In genomic region chr1:196090226-196090625, GRCh38 we compare ENCODE assay signal across 32 cellular contexts.
"Had no signal": no experiment of that assay in that cellular context is flagged by ENCODE, and none has a peak within 500 bp of the region (broad histone marks: within the 10 kb centered on the region; RNA-seq: fewer than 3 reads in every experiment).

No MANE protein-coding gene starts in this region.

- ATAC-seq: activated CD4-positive, alpha-beta T cell treated with anti-CD3 and anti-CD28 coated beads for 36 hours; activated CD8-positive, alpha-beta memory T cell treated with anti-CD3 and anti-CD28 coated beads, Interleukin-2, amount 10 ng/mL, durations not matched to agents 7 days and 5 days; activated CD8-positive, alpha-beta T cell treated with anti-CD3 and anti-CD28 coated beads, Interleukin-2, amount 10 ng/mL, durations not matched to agents 7 days and 5 days; activated naive CD4-positive, alpha-beta T cell treated with anti-CD3 and anti-CD28 coated beads, Interleukin-2, amount 50 U/mL, for 72 hours had no signal

- H3K27me3 Mint-ChIP-seq: activated CD4-positive, alpha-beta memory T cell treated with anti-CD3 and anti-CD28 coated beads for 36 hours; activated CD4-positive, alpha-beta T cell treated with anti-CD3 and anti-CD28 coated beads for 36 hours; activated CD4-positive, alpha-beta T cell treated with anti-CD3 and anti-CD28 coated beads, Interleukin-2, amount 10 ng/mL, durations not matched to agents 24 days and 14 days; activated CD8-positive, alpha-beta memory T cell treated with anti-CD3 and anti-CD28 coated beads, Interleukin-2, amount 10 ng/mL, durations not matched to agents 7 days and 5 days; activated naive CD4-positive, alpha-beta T cell treated with anti-CD3 and anti-CD28 coated beads, Interleukin-2, amount 10 ng/mL, durations not matched to agents 7 days and 5 days; activated naive CD8-positive, alpha-beta T cell treated with anti-CD3 and anti-CD28 coated beads, Interleukin-2, amount 10 ng/mL, durations not matched to agents 7 days and 5 days had no signal

- H3K9me3 Mint-ChIP-seq: activated CD4-positive, alpha-beta memory T cell treated with anti-CD3 and anti-CD28 coated beads for 36 hours; activated CD4-positive, alpha-beta T cell treated with anti-CD3 and anti-CD28 coated beads, Interleukin-2, amount 10 ng/mL, durations not matched to agents 24 days and 14 days; activated naive CD4-positive, alpha-beta T cell treated with anti-CD3 and anti-CD28 coated beads, Interleukin-2, amount 10 ng/mL, durations not matched to agents 7 days and 5 days; activated naive CD4-positive, alpha-beta T cell treated with anti-CD3 and anti-CD28 coated beads, Interleukin-2, amount 50 U/mL, for 72 hours; activated naive CD8-positive, alpha-beta T cell treated with anti-CD3 and anti-CD28 coated beads, Interleukin-2, amount 10 ng/mL, durations not matched to agents 7 days and 5 days; activated T-helper 1 cell treated with anti-CD3 and anti-CD28 coated beads, Interleukin-12 subunit alpha, Interleukin-12 subunit beta, Interleukin-2, Interleukin-4 antibody, amounts not matched to agents 30 ng/mL and 10 ng/mL and 1 ng/mL, durations not matched to agents 14 hours and 24 hours and 36 hours; activated T-helper 2 cell treated with anti-CD3 and anti-CD28 coated beads, Interferon-gamma antibody, Interleukin-2, Interleukin-4, amounts not matched to agents 10 μg/mL and 5 μg/mL and 100 μg/mL, durations not matched to agents 14 hours and 24 hours and 36 hours had no signal

- DNase-seq: activated CD4-positive, alpha-beta memory T cell treated with anti-CD3 and anti-CD28 coated beads for 36 hours; activated CD4-positive, alpha-beta T cell treated with anti-CD3 and anti-CD28 coated beads for 36 hours; activated CD4-positive, alpha-beta T cell treated with anti-CD3 and anti-CD28 coated beads, Interleukin-2, amount 10 ng/mL, durations not matched to agents 24 days and 14 days; activated CD4-positive, CD25-positive, alpha-beta regulatory T cell; activated CD4-positive, CD25-positive, alpha-beta regulatory T cell treated with anti-CD3 and anti-CD28 coated beads, Interleukin-2, amount 50 U/mL, for 72 hours; activated CD8-positive, alpha-beta memory T cell treated with anti-CD3 and anti-CD28 coated beads, Interleukin-2, amount 10 ng/mL, durations not matched to agents 7 days and 5 days; activated CD8-positive, alpha-beta memory T cell treated with anti-CD3 and anti-CD28 coated beads, Interleukin-2, amount 50 U/mL, for 4 hours; activated CD8-positive, alpha-beta T cell treated with anti-CD3 and anti-CD28 coated beads, Interleukin-2, amount 10 ng/mL, durations not matched to agents 7 days and 5 days; activated effector memory CD4-positive, alpha-beta T cell treated with anti-CD3 and anti-CD28 coated beads, Interleukin-2, amount 50 U/mL, for 16 hours; activated naive CD4-positive, alpha-beta T cell treated with anti-CD3 and anti-CD28 coated beads, Interleukin-2, amount 10 ng/mL, durations not matched to agents 7 days and 5 days; activated naive CD8-positive, alpha-beta T cell treated with anti-CD3 and anti-CD28 coated beads, Interleukin-2, amount 10 ng/mL, durations not matched to agents 7 days and 5 days; activated T-cell treated with anti-CD3 and anti-CD28 coated beads, Interleukin-2, amount 50 U/mL, for 1 hour; activated T-cell treated with anti-CD3 and anti-CD28 coated beads, Interleukin-2, amount 50 U/mL, for 48 hours; central memory CD4-positive, alpha-beta T cell; cerebellar nuclear complex; colonic mucosa; effector CD8-positive, alpha-beta T cell; esophagus squamous epithelium; head of caudate nucleus; T-helper 2 cell had no signal

- H3K4me1 ChIP-seq: ascending aorta, breast epithelium, colonic mucosa, esophagus squamous epithelium had no signal

- H3K9me3 ChIP-seq: ascending aorta, breast epithelium, colonic mucosa, esophagus squamous epithelium had no signal

- H3K27me3 ChIP-seq: ascending aorta, breast epithelium, cardiac muscle cell, colonic mucosa, esophagus squamous epithelium had no signal

- H3K4me3 Mint-ChIP-seq: activated CD4-positive, alpha-beta memory T cell treated with anti-CD3 and anti-CD28 coated beads for 36 hours; activated CD4-positive, alpha-beta T cell treated with anti-CD3 and anti-CD28 coated beads for 36 hours; activated CD4-positive, alpha-beta T cell treated with anti-CD3 and anti-CD28 coated beads, Interleukin-2, amount 10 ng/mL, durations not matched to agents 24 days and 14 days; activated CD8-positive, alpha-beta memory T cell treated with anti-CD3 and anti-CD28 coated beads, Interleukin-2, amount 10 ng/mL, durations not matched to agents 7 days and 5 days; activated CD8-positive, alpha-beta T cell treated with anti-CD3 and anti-CD28 coated beads, Interleukin-2, amount 10 ng/mL, durations not matched to agents 7 days and 5 days; activated naive CD4-positive, alpha-beta T cell treated with anti-CD3 and anti-CD28 coated beads, Interleukin-2, amount 10 ng/mL, durations not matched to agents 7 days and 5 days; activated naive CD8-positive, alpha-beta T cell treated with anti-CD3 and anti-CD28 coated beads, Interleukin-2, amount 10 ng/mL, durations not matched to agents 7 days and 5 days; activated T-helper 1 cell treated with anti-CD3 and anti-CD28 coated beads, Interleukin-12 subunit alpha, Interleukin-12 subunit beta, Interleukin-2, Interleukin-4 antibody, amounts not matched to agents 30 ng/mL and 10 ng/mL and 1 ng/mL, durations not matched to agents 14 hours and 24 hours and 36 hours; brain had no signal

- H3K4me3 ChIP-seq: ascending aorta, breast epithelium, cardiac muscle cell, colonic mucosa, esophagus squamous epithelium had no signal

- H3K27ac ChIP-seq: ascending aorta, breast epithelium, cardiac muscle cell, colonic mucosa, epithelial cell of prostate, esophagus squamous epithelium had no signal

- H3K27ac Mint-ChIP-seq: activated CD4-positive, alpha-beta memory T cell treated with anti-CD3 and anti-CD28 coated beads for 36 hours; activated CD4-positive, alpha-beta T cell treated with anti-CD3 and anti-CD28 coated beads for 36 hours; activated CD4-positive, alpha-beta T cell treated with anti-CD3 and anti-CD28 coated beads, Interleukin-2, amount 10 ng/mL, durations not matched to agents 24 days and 14 days; activated CD8-positive, alpha-beta memory T cell treated with anti-CD3 and anti-CD28 coated beads, Interleukin-2, amount 10 ng/mL, durations not matched to agents 7 days and 5 days; activated CD8-positive, alpha-beta T cell treated with anti-CD3 and anti-CD28 coated beads, Interleukin-2, amount 10 ng/mL, durations not matched to agents 7 days and 5 days; activated naive CD4-positive, alpha-beta T cell treated with anti-CD3 and anti-CD28 coated beads, Interleukin-2, amount 10 ng/mL, durations not matched to agents 7 days and 5 days; activated naive CD4-positive, alpha-beta T cell treated with anti-CD3 and anti-CD28 coated beads, Interleukin-2, amount 50 U/mL, for 72 hours; activated naive CD8-positive, alpha-beta T cell treated with anti-CD3 and anti-CD28 coated beads, Interleukin-2, amount 10 ng/mL, durations not matched to agents 7 days and 5 days; activated T-helper 1 cell treated with anti-CD3 and anti-CD28 coated beads, Interleukin-12 subunit alpha, Interleukin-12 subunit beta, Interleukin-2, Interleukin-4 antibody, amounts not matched to agents 30 ng/mL and 10 ng/mL and 1 ng/mL, durations not matched to agents 14 hours and 24 hours and 36 hours; activated T-helper 2 cell treated with anti-CD3 and anti-CD28 coated beads, Interferon-gamma antibody, Interleukin-2, Interleukin-4, amounts not matched to agents 10 μg/mL and 5 μg/mL and 100 μg/mL, durations not matched to agents 14 hours and 24 hours and 36 hours; brain had no signal

- H3K36me3 Mint-ChIP-seq: activated CD4-positive, alpha-beta memory T cell treated with anti-CD3 and anti-CD28 coated beads for 36 hours; activated CD8-positive, alpha-beta memory T cell treated with anti-CD3 and anti-CD28 coated beads, Interleukin-2, amount 10 ng/mL, durations not matched to agents 7 days and 5 days; activated naive CD4-positive, alpha-beta T cell treated with anti-CD3 and anti-CD28 coated beads, Interleukin-2, amount 10 ng/mL, durations not matched to agents 7 days and 5 days; activated naive CD4-positive, alpha-beta T cell treated with anti-CD3 and anti-CD28 coated beads, Interleukin-2, amount 50 U/mL, for 72 hours; activated naive CD8-positive, alpha-beta T cell treated with anti-CD3 and anti-CD28 coated beads, Interleukin-2, amount 10 ng/mL, durations not matched to agents 7 days and 5 days; brain had no signal

- FAIRE-seq: endometrium, endothelial cell of umbilical vein, frontal cortex, TTC549 had no signal

- H3K4me1 Mint-ChIP-seq: activated CD4-positive, alpha-beta T cell treated with anti-CD3 and anti-CD28 coated beads for 36 hours; activated CD4-positive, alpha-beta T cell treated with anti-CD3 and anti-CD28 coated beads, Interleukin-2, amount 10 ng/mL, durations not matched to agents 24 days and 14 days; activated CD8-positive, alpha-beta memory T cell treated with anti-CD3 and anti-CD28 coated beads, Interleukin-2, amount 10 ng/mL, durations not matched to agents 7 days and 5 days; activated naive CD4-positive, alpha-beta T cell treated with anti-CD3 and anti-CD28 coated beads, Interleukin-2, amount 10 ng/mL, durations not matched to agents 7 days and 5 days; activated naive CD8-positive, alpha-beta T cell treated with anti-CD3 and anti-CD28 coated beads, Interleukin-2, amount 10 ng/mL, durations not matched to agents 7 days and 5 days; brain had no signal

- H3K36me3 ChIP-seq: ascending aorta, breast epithelium, cardiac muscle cell, colonic mucosa, esophagus squamous epithelium had no signal
